In the genomic region with DNA sequence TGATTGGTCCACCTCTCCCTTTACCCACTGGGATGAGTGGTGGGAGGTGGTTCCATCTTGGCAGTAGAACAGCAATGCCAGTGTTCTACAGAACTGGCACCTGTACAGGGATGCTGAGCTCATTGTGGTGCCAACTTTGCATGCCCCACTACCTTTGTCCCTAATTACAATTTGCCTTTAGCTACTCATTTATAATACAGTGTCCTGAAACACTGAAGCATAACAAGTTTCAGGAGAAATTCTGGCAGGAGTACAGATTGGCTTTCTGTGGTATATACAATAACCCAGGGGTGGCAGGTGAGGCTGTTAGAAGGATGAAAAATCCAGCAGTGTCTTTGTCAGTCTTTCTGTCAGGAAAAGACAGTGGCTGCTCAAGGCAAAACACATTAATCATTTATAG, we compare ENCODE assay signal across 33 cellular contexts.
"Had no signal": no experiment of that assay in that cellular context is flagged by ENCODE, and none has a peak within 500 bp of the region (broad histone marks: within the 10 kb centered on the region; RNA-seq: fewer than 3 reads in every experiment).

No MANE protein-coding gene starts in this region.

- H3K27me3 ChIP-seq: ascending aorta, cardiac muscle cell, colonic mucosa, gastrocnemius medialis, neutrophil, sigmoid colon, upper lobe of left lung, vagina had no signal

- H3K36me3 ChIP-seq: ascending aorta, cardiac muscle cell, colonic mucosa, gastrocnemius medialis, neutrophil, sigmoid colon, upper lobe of left lung, vagina had no signal

- H3K9me3 Mint-ChIP-seq: activated CD4-positive, alpha-beta memory T cell treated with anti-CD3 and anti-CD28 coated beads, Interleukin-2, amount 10 ng/mL, durations not matched to agents 7 days and 5 days; activated T-cell treated with anti-CD3 and anti-CD28 coated beads, Interleukin-2, amount 50 U/mL, for 24 hours; effector memory CD8-positive, alpha-beta T cell; stimulated activated memory B cell treated with anti-CD40 and anti-IgM and Interleukin-4, amounts not matched to agents 10 μg/mL and 1 μg/mL and 100 μg/mL, for 72 hours had no signal

- H3K4me3 ChIP-seq: ascending aorta, cardiac muscle cell, colonic mucosa, gastrocnemius medialis, sigmoid colon, upper lobe of left lung, vagina had no signal

- H3K27ac Mint-ChIP-seq: activated CD4-positive, alpha-beta memory T cell treated with anti-CD3 and anti-CD28 coated beads, Interleukin-2, amount 10 ng/mL, durations not matched to agents 7 days and 5 days; activated CD4-positive, alpha-beta T cell treated with anti-CD3 and anti-CD28 coated beads, Interleukin-2, amount 10 ng/mL, durations not matched to agents 7 days and 5 days; activated naive CD4-positive, alpha-beta T cell treated with anti-CD3 and anti-CD28 coated beads, Interleukin-2, amount 10 ng/mL, durations not matched to agents 7 days and 5 days; activated naive CD8-positive, alpha-beta T cell treated with anti-CD3 and anti-CD28 coated beads, Interleukin-2, amount 10 ng/mL, durations not matched to agents 7 days and 5 days; activated T-cell treated with anti-CD3 and anti-CD28 coated beads, Interleukin-2, amount 50 U/mL, for 24 hours; effector memory CD8-positive, alpha-beta T cell; nephron progenitor cell; stimulated activated memory B cell treated with anti-CD40 and anti-IgM and Interleukin-4, amounts not matched to agents 10 μg/mL and 1 μg/mL and 100 μg/mL, for 72 hours; stimulated activated naive CD8-positive, alpha-beta T cell treated with anti-CD3 and anti-CD28 coated beads, Interleukin-15, amount 100 ng/mL, for 72 hours; WTC11 had no signal

- H3K36me3 Mint-ChIP-seq: brain; stimulated activated memory B cell treated with anti-CD40 and anti-IgM and Interleukin-4, amounts not matched to agents 10 μg/mL and 1 μg/mL and 100 μg/mL, for 72 hours; WTC11 had no signal

- DNase-seq: activated CD4-positive, alpha-beta memory T cell treated with anti-CD3 and anti-CD28 coated beads, Interleukin-2, amount 10 ng/mL, durations not matched to agents 7 days and 5 days; activated CD4-positive, alpha-beta T cell treated with anti-CD3 and anti-CD28 coated beads for 1 hour; activated CD4-positive, alpha-beta T cell treated with anti-CD3 and anti-CD28 coated beads, Interleukin-2, amount 10 ng/mL, durations not matched to agents 7 days and 5 days; activated CD8-positive, alpha-beta memory T cell treated with anti-CD3 and anti-CD28 coated beads, Interleukin-2, amount 50 U/mL, for 48 hours; activated gamma-delta T cell; activated naive CD4-positive, alpha-beta T cell treated with anti-CD3 and anti-CD28 coated beads, Interleukin-2, amount 10 ng/mL, durations not matched to agents 7 days and 5 days; activated naive CD8-positive, alpha-beta T cell treated with anti-CD3 and anti-CD28 coated beads, Interleukin-2, amount 10 ng/mL, durations not matched to agents 7 days and 5 days; activated T-cell treated with anti-CD3 and anti-CD28 coated beads, Interleukin-2, amount 50 U/mL, for 24 hours; cerebellar nuclear complex; colonic mucosa; effector memory CD8-positive, alpha-beta T cell; erythroblast; gastrocnemius medialis; glutamatergic neuron; left cardiac atrium; left ventricle myocardium superior; nephron progenitor cell; retina; sigmoid colon; small intestine; stimulated activated CD4-positive, alpha-beta T cell treated with anti-CD3 and anti-CD28 coated beads, Interleukin-1b, Interleukin-23, amount 100 ng/mL, for 48 hours; stimulated activated CD4-positive, alpha-beta T cell treated with anti-CD3 and anti-CD28 coated beads, Interleukin-4, amount 100 ng/mL, for 4 hours; stimulated activated CD8-positive, alpha-beta memory T cell treated with anti-CD3 and anti-CD28 coated beads, Interleukin-4, amount 100 ng/mL, for 48 hours; stimulated activated naive CD8-positive, alpha-beta T cell treated with anti-CD3 and anti-CD28 coated beads, Interleukin-15, amount 100 ng/mL, for 72 hours; substantia nigra; upper lobe of left lung had no signal

- ATAC-seq: effector memory CD8-positive, alpha-beta T cell; gastrocnemius medialis; left cardiac atrium; left ventricle myocardium superior; stimulated activated memory B cell treated with anti-CD40 and anti-IgM and Interleukin-4, amounts not matched to agents 10 μg/mL and 1 μg/mL and 100 μg/mL, for 72 hours; stimulated activated naive CD8-positive, alpha-beta T cell treated with anti-CD3 and anti-CD28 coated beads, Interleukin-15, amount 100 ng/mL, for 72 hours; WTC11 had no signal

- H3K4me3 Mint-ChIP-seq: activated CD4-positive, alpha-beta memory T cell treated with anti-CD3 and anti-CD28 coated beads, Interleukin-2, amount 10 ng/mL, durations not matched to agents 7 days and 5 days; activated CD4-positive, alpha-beta T cell treated with anti-CD3 and anti-CD28 coated beads, Interleukin-2, amount 10 ng/mL, durations not matched to agents 7 days and 5 days; activated naive CD4-positive, alpha-beta T cell treated with anti-CD3 and anti-CD28 coated beads, Interleukin-2, amount 10 ng/mL, durations not matched to agents 7 days and 5 days; activated naive CD8-positive, alpha-beta T cell treated with anti-CD3 and anti-CD28 coated beads, Interleukin-2, amount 10 ng/mL, durations not matched to agents 7 days and 5 days; activated T-cell treated with anti-CD3 and anti-CD28 coated beads, Interleukin-2, amount 50 U/mL, for 24 hours; brain; effector memory CD8-positive, alpha-beta T cell; nephron progenitor cell; stimulated activated memory B cell treated with anti-CD40 and anti-IgM and Interleukin-4, amounts not matched to agents 10 μg/mL and 1 μg/mL and 100 μg/mL, for 72 hours; stimulated activated naive CD8-positive, alpha-beta T cell treated with anti-CD3 and anti-CD28 coated beads, Interleukin-15, amount 100 ng/mL, for 72 hours; WTC11 had no signal

- H3K27me3 Mint-ChIP-seq: activated CD4-positive, alpha-beta T cell treated with anti-CD3 and anti-CD28 coated beads, Interleukin-2, amount 10 ng/mL, durations not matched to agents 7 days and 5 days; activated naive CD4-positive, alpha-beta T cell treated with anti-CD3 and anti-CD28 coated beads, Interleukin-2, amount 10 ng/mL, durations not matched to agents 7 days and 5 days; activated naive CD8-positive, alpha-beta T cell treated with anti-CD3 and anti-CD28 coated beads, Interleukin-2, amount 10 ng/mL, durations not matched to agents 7 days and 5 days; activated T-cell treated with anti-CD3 and anti-CD28 coated beads, Interleukin-2, amount 50 U/mL, for 24 hours; stimulated activated memory B cell treated with anti-CD40 and anti-IgM and Interleukin-4, amounts not matched to agents 10 μg/mL and 1 μg/mL and 100 μg/mL, for 72 hours; stimulated activated naive CD8-positive, alpha-beta T cell treated with anti-CD3 and anti-CD28 coated beads, Interleukin-15, amount 100 ng/mL, for 72 hours had no signal

- H3K9me3 ChIP-seq: ascending aorta, colonic mucosa, gastrocnemius medialis, neutrophil, sigmoid colon, upper lobe of left lung, vagina had no signal

- H3K4me1 ChIP-seq: ascending aorta, colonic mucosa, gastrocnemius medialis, sigmoid colon, upper lobe of left lung, vagina had no signal

- H3K27ac ChIP-seq: ascending aorta, cardiac muscle cell, colonic mucosa, gastrocnemius medialis, neutrophil, sigmoid colon, upper lobe of left lung, vagina had no signal

- H3K4me1 Mint-ChIP-seq: WTC11 had no signal
